In genomic region chr2:88071365-88071764, GRCh38 we compare ENCODE assay signal across 17 cellular contexts. TPM values are rescaled to one million over a fixed set of nuclear protein-coding genes. Genes with fewer than 3 reads are reported as not detected.
DNase-seq lines count a peak whose midpoint lies in the region; ATAC-seq and TF ChIP-seq lines count a peak whose summit lies in the region.
"Had no signal": no experiment of that assay in that cellular context is flagged by ENCODE, and none has a peak within 500 bp of the region (broad histone marks: within the 10 kb centered on the region; RNA-seq: fewer than 3 reads in every experiment).

No MANE protein-coding gene starts in this region.

- H3K4me1 ChIP-seq in GM23338 (ENCODE audit: insufficient read depth) = peaks cover 17% of the 10 kb centered on the region

- no peaks in the 10 kb centered on the region; the same call in 2 of the 3 replicates for H3K36me3 Mint-ChIP-seq in GM23338 (ENCODE audit: low read depth)
- H3K36me3 Mint-ChIP-seq in progenitor cell of endocrine pancreas (ENCODE audit: insufficient read depth) = no peaks in the 10 kb centered on the region

- H3K27ac Mint-ChIP-seq in GM23338 (0 out of 2 replicates have a peak overlapping the region, but pooled peaks have one; percentile 20), progenitor cell of endocrine pancreas (peak overlapping the region; percentile 29)

- H2AFZ ChIP-seq in GM23338 = peak overlapping the region; percentile 78

- H3K4me3 ChIP-seq in GM23338 = no peak overlapping the region
- no peak overlapping the region for H3K4me3 ChIP-seq in H7 (ENCODE audit: insufficient read depth, low read depth, low read length)
- H3K4me3 ChIP-seq in epithelial cell of esophagus (ENCODE audit: low read length) = no peak overlapping the region

- H3K4me1 Mint-ChIP-seq in GM23338 (peaks cover 19% of the 10 kb centered on the region; the same call in 2 of the 3 replicates), progenitor cell of endocrine pancreas (ENCODE audit: low read depth) (peaks cover 6% of the 10 kb centered on the region)

- no peaks in the 10 kb centered on the region for H4K20me1 ChIP-seq in GM23338 (replicated peaks; ENCODE audit: insufficient read depth)

- H3K4me3 Mint-ChIP-seq in GM23338 (no peak overlapping the region), progenitor cell of endocrine pancreas (ENCODE audit: low read depth) (no peak overlapping the region)

- TF ChIP-seq CTCF in GM23338 (conservative IDR thresholded peaks at IDR 0.05; ENCODE audit: low read depth in 2 of 2) = no peak
- TF ChIP-seq CTCF in epithelial cell of esophagus (IDR thresholded peaks at IDR 0.05; ENCODE audit: insufficient read depth, low read depth, low read length, missing control alignments) = no peak
- no peak for TF ChIP-seq CTCF in progenitor cell of endocrine pancreas (IDR thresholded peaks at IDR 0.05; ENCODE audit: unreplicated experiment)
- no peak for TF ChIP-seq CTCF in GM10248 (IDR thresholded peaks at IDR 0.05; ENCODE audit: control extremely low read depth, extremely low read depth, low read depth, missing control alignments)

- peak; percentile 70; the same call in 2 of the 3 replicates for ATAC-seq in GM23338
- ATAC-seq in HG02571 (IDR thresholded peaks at IDR 0.05; ENCODE audit: unreplicated experiment) = no peak

- H3K9me2 ChIP-seq in GM23338 (ENCODE audit: insufficient read depth) = no peaks in the 10 kb centered on the region

- H3K27ac ChIP-seq in GM23338 (ENCODE audit: low read depth) = no peak overlapping the region

- H3F3A ChIP-seq in GM23338 (replicated peaks; ENCODE audit: low read depth) = no peaks in the 10 kb centered on the region

- CTCF ChIA-PET in GM10248 (lab: Yijun Ruan, JAX) = interaction anchor here (1.1 to 1.5 kb wide), 2 partner anchors 11 kb away, joined by 3 to 7 read pairs; no protein-coding TSS in a partner anchor

- no peaks in the 10 kb centered on the region for H3K79me2 ChIP-seq in GM23338 (replicated peaks; ENCODE audit: insufficient read depth)

- H3K4me2 ChIP-seq in GM23338 = no peak overlapping the region

- DNase-seq in GM23338 (ENCODE audit: low spot score) (peak; percentile 60), H7 (peak; percentile 51), epithelial cell of esophagus (ENCODE audit: low read depth) (peak; percentile 20), progenitor cell of endocrine pancreas (ENCODE audit: low spot score, unreplicated experiment) (no peak), GM10248 (ENCODE audit: extremely low spot score) (no peak), NCI-H345 (lab: John Stamatoyannopoulos, UW) (no peak)
- DNase-seq: HCEC 1CT; MV-4-11; NCI-H1417 treated with DMSO at 0.1 percent for 48 hours; NCI-H2029; NCI-H510A treated with DMSO at 0.1 percent for 48 hours; NK-92 treated with Interleukin-12 subunit alpha and Interleukin-12 subunit beta, amount 100 ng/mL, for 24 hours; OCI-M1; RPMI8226 had no signal

- POLR2A ChIA-PET in GM10248 (lab: Yijun Ruan, JAX) = no interaction called here

- H3K36me3 ChIP-seq in GM23338 (ENCODE audit: insufficient read depth) (no peaks in the 10 kb centered on the region), H7 (replicated peaks; ENCODE audit: control insufficient read depth, insufficient read depth, low read length) (no peaks in the 10 kb centered on the region)

- no peaks in the 10 kb centered on the region for H3K27me3 Mint-ChIP-seq in GM23338 (ENCODE audit: insufficient read depth, low read depth, poor library complexity)
- no peaks in the 10 kb centered on the region for H3K27me3 Mint-ChIP-seq in progenitor cell of endocrine pancreas

- H3K9me3 Mint-ChIP-seq in GM23338 = peaks cover 15% of the 10 kb centered on the region
- no peaks in the 10 kb centered on the region for H3K9me3 Mint-ChIP-seq in progenitor cell of endocrine pancreas (ENCODE audit: low read depth)

- H3K27me3 ChIP-seq in GM23338 (ENCODE audit: insufficient read depth) (no peaks in the 10 kb centered on the region), H7 (ENCODE audit: control insufficient read depth, insufficient read depth, low read length) (no peaks in the 10 kb centered on the region)

TF ChIP-seq in GM23338, 12 proteins besides CTCF, POLR2A, EP300 and RAD21:
- no peak for TF ChIP-seq ZNF114 (CRISPR knock-in tag; IDR thresholded peaks at IDR 0.05)
- no peak for TF ChIP-seq JUNB (IDR thresholded peaks at IDR 0.05; ENCODE audit: unreplicated experiment)
- TF ChIP-seq NANOG (IDR thresholded peaks at IDR 0.05; ENCODE audit: borderline replicate concordance) = no peak
- TF ChIP-seq POLR2AphosphoS5 (IDR thresholded peaks at IDR 0.05; ENCODE audit: low read depth) = no peak
- TF ChIP-seq ZNF331 (CRISPR knock-in tag; IDR thresholded peaks at IDR 0.05; ENCODE audit: low read depth) = no peak

RNA-seq across cellular contexts. Expression of gene SMYD1, which starts 3.7 kb away (rescaled TPM):
- total RNA-seq in GM23338 (2014; rRNA removed; shearing (Covaris generic)) = 0.07 TPM in 1 of 2 replicates, not detected in the other
- polyA plus RNA-seq in GM23338 (2016; fragmentation: Nextera tagmentation; extraction: Ambion mirVana) = 0.35 TPM in 1 of 2 replicates, not detected in the other
- 0.07 and 0.17 TPM in 2 replicates for total RNA-seq in H7 (2014; rRNA removed; shearing (Covaris generic))
- total RNA-seq in progenitor cell of endocrine pancreas = not detected in 2 replicates
- total RNA-seq: HT1080 had no signal
- polyA plus RNA-seq: BJ had no signal

RNA-seq across cellular contexts. Expression of gene KRCC1, which starts 15.8 kb away (rescaled TPM):
- total RNA-seq in GM23338 (2014; rRNA removed; shearing (Covaris generic)) = 10.3 and 10.5 TPM in 2 replicates
- polyA plus RNA-seq in GM23338 (2016; fragmentation: Nextera tagmentation; extraction: Ambion mirVana) = 12.5 and 12.8 TPM in 2 replicates
- 13.0 and 16.7 TPM in 2 replicates for total RNA-seq in H7 (2014; rRNA removed; shearing (Covaris generic))
- total RNA-seq in progenitor cell of endocrine pancreas = 16.2 and 16.7 TPM in 2 replicates

RNA-seq across cellular contexts. Expression of gene RNU2-63P, which starts 55.0 kb away (rescaled TPM):
- total RNA-seq in GM23338 (2014; rRNA removed; shearing (Covaris generic)) = not detected in 2 replicates
- 2.0 and 2.8 TPM in 2 replicates for polyA plus RNA-seq in GM23338 (2016; fragmentation: Nextera tagmentation; extraction: Ambion mirVana)
- 1,165 and 1,374 TPM in 2 replicates for total RNA-seq in H7 (2014; rRNA removed; shearing (Covaris generic))
- 2.8 TPM in 1 of 2 replicates, not detected in the other for total RNA-seq in progenitor cell of endocrine pancreas
- polyA plus RNA-seq: BJ had no signal

RNA-seq across cellular contexts. Expression of gene FABP1, which starts 56.5 kb away (rescaled TPM):
- not detected in 2 replicates for total RNA-seq in GM23338 (2014; rRNA removed; shearing (Covaris generic))
- not detected in 2 replicates for polyA plus RNA-seq in GM23338 (2016; fragmentation: Nextera tagmentation; extraction: Ambion mirVana)
- not detected in 2 replicates for total RNA-seq in H7 (2014; rRNA removed; shearing (Covaris generic))
- total RNA-seq in progenitor cell of endocrine pancreas = 4.5 and 6.6 TPM in 2 replicates
- total RNA-seq: HT1080 had no signal
- polyA plus RNA-seq: BJ had no signal

Comparison
In these comparisons a context has a peak if more than half of its experiments do, and no peak if none do; other contexts are left out.
1. DNase-seq: peak in GM23338 (single experiment), H7 (single experiment) and epithelial cell of esophagus (single experiment); none in progenitor cell of endocrine pancreas (single experiment), GM10248 (single experiment) and NCI-H345 (single experiment).
2. RNA of gene RNU2-63P, which starts 55.0 kb away (total RNA-seq): 1,165 to 1,374 TPM in H7; 2.8 TPM in progenitor cell of endocrine pancreas and not detected in GM23338; every median in the first group is over 100 times any median in the second.